In genomic region chr4:72951147-72951546, GRCh38 we compare ENCODE assay signal across 1 cellular context.
TF ChIP-seq lines count a peak whose summit lies in the region.

No MANE protein-coding gene starts in this region.

TF ChIP-seq in A549, 52 proteins besides CTCF, POLR2A, EP300 and RAD21 (continued from another document):
- TF ChIP-seq REST (IDR thresholded peaks at IDR 0.05), result no peak
- TF ChIP-seq, protein P1, sequence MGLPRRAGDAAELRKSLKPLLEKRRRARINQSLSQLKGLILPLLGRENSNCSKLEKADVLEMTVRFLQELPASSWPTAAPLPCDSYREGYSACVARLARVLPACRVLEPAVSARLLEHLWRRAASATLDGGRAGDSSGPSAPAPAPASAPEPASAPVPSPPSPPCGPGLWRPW (IDR thresholded peaks at IDR 0.05), result no peak
- no peak for TF ChIP-seq TP53 (CRISPR knock-in tag; IDR thresholded peaks at IDR 0.05)
- TF ChIP-seq, protein P2, sequence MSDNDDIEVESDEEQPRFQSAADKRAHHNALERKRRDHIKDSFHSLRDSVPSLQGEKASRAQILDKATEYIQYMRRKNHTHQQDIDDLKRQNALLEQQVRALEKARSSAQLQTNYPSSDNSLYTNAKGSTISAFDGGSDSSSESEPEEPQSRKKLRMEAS (IDR thresholded peaks at IDR 0.05), result no peak
- TF ChIP-seq GATA3 (IDR thresholded peaks at IDR 0.05; ENCODE audit: borderline replicate concordance), result no peak
- TF ChIP-seq POLR2AphosphoS2 (conservative IDR thresholded peaks at IDR 0.05; ENCODE audit: low read length), result no peak
- TF ChIP-seq FOXS1 (CRISPR knock-in tag; IDR thresholded peaks at IDR 0.05), result no peak
- no peak for TF ChIP-seq HEYL (CRISPR knock-in tag; IDR thresholded peaks at IDR 0.05)
- TF ChIP-seq NR3C1 (IDR thresholded peaks at IDR 0.05), result no peak
- TF ChIP-seq NFE2L2 (conservative IDR thresholded peaks at IDR 0.05; ENCODE audit: low read length), result no peak
- no peak for TF ChIP-seq TFCP2L1 (CRISPR knock-in tag; IDR thresholded peaks at IDR 0.05)
